ENCODE assay signal across 20 cellular contexts in genomic region chr13:45191874-45192273, GRCh38. TPM values are rescaled to one million over a fixed set of nuclear protein-coding genes. Genes with fewer than 3 reads are reported as not detected.
DNase-seq lines count a peak whose midpoint lies in the region; ATAC-seq, FAIRE-seq and TF ChIP-seq lines count a peak whose summit lies in the region.
"Had no signal": no experiment of that assay in that cellular context is flagged by ENCODE, and none has a peak within 500 bp of the region (broad histone marks: within the 10 kb centered on the region; RNA-seq: fewer than 3 reads in every experiment).

No MANE protein-coding gene starts in this region.

- POLR2A ChIA-PET in HEK293T (lab: Yijun Ruan, JAX) (no interaction called here), WTC11 (lab: Charles Lee) (no interaction called here)

- intact Hi-C loops in left colon (cut with DNase I, micrococcal nuclease): loop anchor here in 1 of 2 donors (10.0 kb wide), 1 partner anchor 93 kb away; no protein-coding TSS in a partner anchor

- DNase-seq in HEK293T (ENCODE audit: extremely low spot score) (no peak), chondrocyte (ENCODE audit: low spot score) (no peak), left colon (no peak), WTC11 (ENCODE audit: low spot score) (no peak), NCI-H2227 (lab: John Stamatoyannopoulos, UW; ENCODE audit: unreplicated experiment) (no peak)
- DNase-seq: BE2C; CD8-positive, alpha-beta T cell; COR-L47; DMS153; DMS79 treated with DMSO at 0.1 percent for 48 hours; EL; GDM1; HCEC 1CT had no signal

- H3K36me3 Mint-ChIP-seq in chondrocyte (ENCODE audit: low read depth) (peaks cover 4% of the 10 kb centered on the region), WTC11 (peaks cover 6% of the 10 kb centered on the region)

- no peak overlapping the region for H3K4me3 Mint-ChIP-seq in chondrocyte (ENCODE audit: unreplicated experiment)
- no peak overlapping the region for H3K4me3 Mint-ChIP-seq in WTC11
- H3K4me3 Mint-ChIP-seq: CD8-positive, alpha-beta T cell; IgD-negative memory B cell had no signal

- CTCF ChIA-PET in HEK293T (lab: Yijun Ruan, JAX) (no interaction called here), WTC11 (lab: Charles Lee) (no interaction called here)

- peak; percentile 86 for FAIRE-seq in G401.6 (lab: Jason Lieb, UNC)
- FAIRE-seq: A549, D721Med, GM12892 had no signal

- H3K27me3 Mint-ChIP-seq in chondrocyte (ENCODE audit: low read depth) (no peaks in the 10 kb centered on the region), WTC11 (ENCODE audit: low read depth) (no peaks in the 10 kb centered on the region)
- H3K27me3 Mint-ChIP-seq: IgD-negative memory B cell had no signal

- H3K27ac Mint-ChIP-seq in chondrocyte (ENCODE audit: unreplicated experiment) (peak overlapping the region; percentile 5), WTC11 (no peak overlapping the region)
- H3K27ac Mint-ChIP-seq: CD8-positive, alpha-beta T cell; IgD-negative memory B cell had no signal

- TF ChIP-seq CTCF in chondrocyte (IDR thresholded peaks at IDR 0.05) (no peak), WTC11 (IDR thresholded peaks at IDR 0.05) (no peak)

- ATAC-seq in left colon: peak; percentile 68
- ATAC-seq in WTC11: no peak
- ATAC-seq in GM21367 (IDR thresholded peaks at IDR 0.05; ENCODE audit: unreplicated experiment): no peak
- ATAC-seq: A549; CD8-positive, alpha-beta T cell had no signal

- peaks cover 3% of the 10 kb centered on the region for H3K9me3 Mint-ChIP-seq in chondrocyte (ENCODE audit: low read depth)
- peaks cover 8% of the 10 kb centered on the region; the same call in 1 of the 2 replicates for H3K9me3 Mint-ChIP-seq in WTC11
- H3K9me3 Mint-ChIP-seq: CD8-positive, alpha-beta T cell; IgD-negative memory B cell had no signal

- H3K4me1 Mint-ChIP-seq in chondrocyte (ENCODE audit: low read depth) (peaks cover 30% of the 10 kb centered on the region), WTC11 (peaks cover 23% of the 10 kb centered on the region)

TF ChIP-seq in HEK293T, 16 proteins besides CTCF, POLR2A, EP300 and RAD21:
- TF ChIP-seq PKNOX1 (IDR thresholded peaks at IDR 0.05) (peak; percentile 16; the same call in 1 of the 2 replicates), HDGF (IDR thresholded peaks at IDR 0.05; ENCODE audit: borderline replicate concordance) (no peak)

TF ChIP-seq in WTC11, 78 proteins besides CTCF, POLR2A, EP300 and RAD21:
- TF ChIP-seq FOXJ3 (CRISPR knock-in tag; IDR thresholded peaks at IDR 0.05; ENCODE audit: borderline replicate concordance) (no peak), ELF4 (CRISPR knock-in tag; IDR thresholded peaks at IDR 0.05; ENCODE audit: low read depth) (no peak), NR1H2 (CRISPR knock-in tag; IDR thresholded peaks at IDR 0.05) (no peak), ZNF219 (CRISPR knock-in tag; IDR thresholded peaks at IDR 0.05; ENCODE audit: borderline replicate concordance) (no peak), TEAD1 (CRISPR knock-in tag; IDR thresholded peaks at IDR 0.05) (no peak), ARID4B (CRISPR knock-in tag; IDR thresholded peaks at IDR 0.05; ENCODE audit: borderline replicate concordance) (no peak), E2F4 (CRISPR knock-in tag; IDR thresholded peaks at IDR 0.05; ENCODE audit: borderline replicate concordance, low read depth) (no peak), CREM (CRISPR knock-in tag; IDR thresholded peaks at IDR 0.05) (no peak), ZNF423 (CRISPR knock-in tag; IDR thresholded peaks at IDR 0.05) (no peak), RELA (CRISPR knock-in tag; IDR thresholded peaks at IDR 0.05; ENCODE audit: borderline replicate concordance) (no peak), ATF3 (CRISPR knock-in tag; conservative IDR thresholded peaks at IDR 0.05) (no peak), SOX15 (CRISPR knock-in tag; IDR thresholded peaks at IDR 0.05) (no peak), ATF2 (CRISPR knock-in tag; IDR thresholded peaks at IDR 0.05; ENCODE audit: borderline replicate concordance, low read depth) (no peak), USF1 (CRISPR knock-in tag; IDR thresholded peaks at IDR 0.05) (no peak), ZNF416 (CRISPR knock-in tag; IDR thresholded peaks at IDR 0.05) (no peak)
TF ChIP-seq in WTC11: peak in this region for 0.

RNA-seq across cellular contexts. Expression of gene KCTD4, which starts 9.0 kb away (rescaled TPM):
- total RNA-seq in chondrocyte (not detected in 3 replicates), left colon (under 1 TPM in 1 of 2 donors, not detected in 1; 0.45 TPM), WTC11 (2021) (not detected in 3 replicates)
- total RNA-seq: CD8-positive, alpha-beta T cell; H4 had no signal
